8 cellular contexts compared by ENCODE assay signal in genomic region chr1:38992450-38993111, GRCh38. TPM values are rescaled to one million over a fixed set of nuclear protein-coding genes. Genes with fewer than 3 reads are reported as not detected.
DNase-seq lines count a peak whose midpoint lies in the region; ATAC-seq and TF ChIP-seq lines count a peak whose summit lies in the region.

No MANE protein-coding gene starts in this region.

- no peaks in the 10 kb centered on the region; the same call in 1 of the 2 replicates for H3K27me3 Mint-ChIP-seq in HFFc6 (ENCODE audit: insufficient read depth)
- peaks cover 7% of the 10 kb centered on the region for H3K27me3 Mint-ChIP-seq in brain

- CTCF ChIA-PET in RWPE1 (lab: Yijun Ruan, JAX), result no interaction called here

- POLR2A ChIA-PET in RWPE1 (lab: Yijun Ruan, JAX; ENCODE audit: low non-redundant PET), result no interaction called here

- H3K36me3 ChIP-seq in ACC112 (ENCODE audit: insufficient read depth, low read length) (peaks cover 13% of the 10 kb centered on the region; the same call in 1 of the 2 replicates), mucosa of rectum (ENCODE audit: control insufficient read depth in 2 of 2, insufficient read depth in 2 of 2, low read length in 2 of 2) (peaks cover 0 to 4% of the 10 kb centered on the region in 2 donors)

- DNase-seq in HFFc6 (no peak), RWPE1 (ENCODE audit: low spot score) (no peak)
- DNase-seq in stimulated activated CD4-positive, alpha-beta T cell treated with anti-CD3 and anti-CD28 coated beads, Interleukin-15, amount 100 ng/mL, for 24 hours, result no peak
- no peak for DNase-seq in stimulated activated CD4-positive, alpha-beta T cell treated with anti-CD3 and anti-CD28 coated beads, Interleukin-1b, Interleukin-23, amount 100 ng/mL, for 48 hours

- H3K27me3 ChIP-seq in ACC112 (ENCODE audit: insufficient read depth, low read length) (no peaks in the 10 kb centered on the region), mucosa of rectum (ENCODE audit: control insufficient read depth in 2 of 2, insufficient read depth in 2 of 2, low read length in 2 of 2) (no peaks in the 10 kb centered on the region)

- peak overlapping the region; percentile 95 for H3K4me3 ChIP-seq in ACC112 (ENCODE audit: low read depth, low read length)
- peak overlapping the region; percentile 83 to 90 for H3K4me3 ChIP-seq in mucosa of rectum (ENCODE audit: low read length in 2 of 2)

- no peaks in the 10 kb centered on the region for H3K9me3 ChIP-seq in mucosa of rectum (ENCODE audit: control insufficient read depth in 2 of 2, low read length in 2 of 2)

- no peak overlapping the region for H2AFZ ChIP-seq in ACC112 (ENCODE audit: low read length, unreplicated experiment)

- peak overlapping the region; percentile 44 to 54 for H3K9ac ChIP-seq in mucosa of rectum (ENCODE audit: low read depth in 1 of 2, low read length in 2 of 2)

- TF ChIP-seq CTCF in HFFc6 (IDR thresholded peaks at IDR 0.05), result no peak
- TF ChIP-seq CTCF in brain (conservative IDR thresholded peaks at IDR 0.05), result no peak
- TF ChIP-seq CTCF in RWPE1 (conservative IDR thresholded peaks at IDR 0.05; ENCODE audit: low read depth), result no peak

- no peak for ATAC-seq in HG03108 (IDR thresholded peaks at IDR 0.05; ENCODE audit: unreplicated experiment)

- H3K4me1 Mint-ChIP-seq in HFFc6 (ENCODE audit: low read depth) (peaks cover 50% of the 10 kb centered on the region), brain (peaks cover 60% of the 10 kb centered on the region)

- H3K27ac ChIP-seq in ACC112 (ENCODE audit: low read depth, low read length) (no peak overlapping the region), mucosa of rectum (ENCODE audit: low read depth in 2 of 2, low read length in 2 of 2) (peak overlapping the region; percentile 89 to 90), RWPE1 (no peak overlapping the region)

- peak overlapping the region; percentile 47 for H3K27ac Mint-ChIP-seq in HFFc6
- peak overlapping the region; percentile 41 to 94 (median 92) for H3K27ac Mint-ChIP-seq in brain

- H3K9me3 Mint-ChIP-seq in HFFc6, result no peaks in the 10 kb centered on the region
- H3K9me3 Mint-ChIP-seq in brain, result no peaks in the 10 kb centered on the region

- H3K4me1 ChIP-seq in ACC112 (ENCODE audit: control insufficient read depth, insufficient read depth, low read length, unreplicated experiment), result peaks cover 50% of the 10 kb centered on the region
- H3K4me1 ChIP-seq in mucosa of rectum (ENCODE audit: control insufficient read depth in 2 of 2, insufficient read depth in 2 of 2, low read length in 2 of 2), result peaks cover 10 to 11% of the 10 kb centered on the region in 2 donors

- H3K4me3 Mint-ChIP-seq in HFFc6 (peak overlapping the region; percentile 91), brain (peak overlapping the region; percentile 91 to 96 (median 94))

- H3K79me2 ChIP-seq in ACC112 (ENCODE audit: control insufficient read depth, insufficient read depth, low read length, unreplicated experiment), result peaks cover 66% of the 10 kb centered on the region

- H3K36me3 Mint-ChIP-seq in HFFc6 (ENCODE audit: low read depth), result peaks cover 27% of the 10 kb centered on the region
- H3K36me3 Mint-ChIP-seq in brain, result peaks cover 35% of the 10 kb centered on the region

RNA-seq across cellular contexts. Expression of gene AKIRIN1, which starts 1.5 kb away (rescaled TPM):
- total RNA-seq in HFFc6 (2021; fragmentation: NEBNext Ultra II Directional; extraction: Animal tissue kit (Norgen Biotek cat#: 25700)), result 10 to 100 TPM; 63.3 to 78.7 (median 71.2) TPM
- 33.0 TPM for polyA plus RNA-seq in brain (ENCODE audit: insufficient read depth, low read depth, low replicate concordance)

RNA-seq across cellular contexts. Expression of gene NDUFS5, which starts 33.6 kb away (rescaled TPM):
- 100 to 1,000 TPM; 181 to 275 (median 249) TPM for total RNA-seq in HFFc6 (2021; fragmentation: NEBNext Ultra II Directional; extraction: Animal tissue kit (Norgen Biotek cat#: 25700))
- polyA plus RNA-seq in brain (ENCODE audit: insufficient read depth, low read depth, low replicate concordance), result 540 TPM

RNA-seq across cellular contexts. Expression of gene RHBDL2, which starts 51.0 kb away (rescaled TPM):
- total RNA-seq in HFFc6 (2021; fragmentation: NEBNext Ultra II Directional; extraction: Animal tissue kit (Norgen Biotek cat#: 25700)), result 1 to 10 TPM in 2 of 6 experiments, under 1 TPM in 4; 0.11 to 1.2 (median 0.51) TPM
- 2.6 TPM for polyA plus RNA-seq in brain (ENCODE audit: insufficient read depth, low read depth, low replicate concordance)

Comparison
In these comparisons a context has a peak if more than half of its experiments do, and no peak if none do; other contexts are left out.
1. H3K27ac ChIP-seq: peak in mucosa of rectum (2 of 2); none in ACC112 (single experiment) and RWPE1 (single experiment).